1 cellular context compared by ENCODE assay signal in the genomic region with DNA sequence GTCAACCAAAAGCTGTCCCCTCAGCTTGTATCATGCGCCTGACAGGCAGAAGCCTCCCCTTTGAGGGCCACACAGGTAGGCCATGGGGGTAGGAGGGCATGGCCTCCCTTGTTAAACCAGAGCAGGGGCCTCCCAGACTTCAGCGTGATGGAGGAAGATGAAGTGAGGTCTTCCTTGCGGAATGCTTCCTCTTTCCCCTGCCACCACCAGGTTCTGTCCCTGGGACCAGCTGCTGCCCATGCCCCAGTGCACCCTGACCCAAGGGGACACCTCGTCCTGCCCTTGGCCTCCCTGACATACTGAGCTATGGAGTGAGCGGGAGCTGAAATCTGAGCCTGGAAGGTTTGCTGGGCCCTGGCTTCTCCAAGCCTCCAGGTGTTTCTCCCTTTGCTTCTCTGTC.
TF ChIP-seq lines count a peak whose summit lies in the region.

No MANE protein-coding gene starts in this region.

TF ChIP-seq in IMR-90, 13 proteins besides CTCF, POLR2A, EP300 and RAD21:
- TF ChIP-seq CHD1 (IDR thresholded peaks at IDR 0.05; ENCODE audit: low read depth, low read length) (no peak), NFE2L2 (IDR thresholded peaks at IDR 0.05; ENCODE audit: low read depth, low read length) (no peak), FOS (IDR thresholded peaks at IDR 0.05; ENCODE audit: low read depth, low read length) (no peak), SMC3 (IDR thresholded peaks at IDR 0.05; ENCODE audit: low read depth, low read length) (no peak), RFX5 (IDR thresholded peaks at IDR 0.05; ENCODE audit: low read depth, low read length) (no peak), BHLHE40 (IDR thresholded peaks at IDR 0.05; ENCODE audit: low read depth, low read length) (no peak), MXI1 (IDR thresholded peaks at IDR 0.05; ENCODE audit: borderline replicate concordance, low read depth, low read length) (no peak), MAZ (IDR thresholded peaks at IDR 0.05; ENCODE audit: borderline replicate concordance, low read depth, low read length) (no peak)
- TF ChIP-seq, protein P1, sequence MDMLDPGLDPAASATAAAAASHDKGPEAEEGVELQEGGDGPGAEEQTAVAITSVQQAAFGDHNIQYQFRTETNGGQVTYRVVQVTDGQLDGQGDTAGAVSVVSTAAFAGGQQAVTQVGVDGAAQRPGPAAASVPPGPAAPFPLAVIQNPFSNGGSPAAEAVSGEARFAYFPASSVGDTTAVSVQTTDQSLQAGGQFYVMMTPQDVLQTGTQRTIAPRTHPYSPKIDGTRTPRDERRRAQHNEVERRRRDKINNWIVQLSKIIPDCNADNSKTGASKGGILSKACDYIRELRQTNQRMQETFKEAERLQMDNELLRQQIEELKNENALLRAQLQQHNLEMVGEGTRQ (IDR thresholded peaks at IDR 0.05; ENCODE audit: low read depth, low read length): no peak
